Comparison of ENCODE assay signal across 9 cellular contexts in genomic region chr2:70919672-70920366, GRCh38. TPM values are rescaled to one million over a fixed set of nuclear protein-coding genes. Genes with fewer than 3 reads are reported as not detected.
A peak's percentile ranks its signal among the peaks of the same experiment; 100 is the strongest.
DNase-seq lines count a peak whose midpoint lies in the region; ATAC-seq and TF ChIP-seq lines count a peak whose summit lies in the region.
"Had no signal": no experiment of that assay in that cellular context is flagged by ENCODE, and none has a peak within 500 bp of the region (broad histone marks: within the 10 kb centered on the region; RNA-seq: fewer than 3 reads in every experiment).

No MANE protein-coding gene starts in this region.

- H3K27me3 ChIP-seq in H9 (ENCODE audit: insufficient read depth, low read length): no peaks in the 10 kb centered on the region
- H3K27me3 ChIP-seq in colonic mucosa: no peaks in the 10 kb centered on the region
- H3K27me3 ChIP-seq in right lobe of liver: no peaks in the 10 kb centered on the region

- no peaks in the 10 kb centered on the region for H3K36me3 ChIP-seq in colonic mucosa
- H3K36me3 ChIP-seq in right lobe of liver: no peaks in the 10 kb centered on the region

- H3K79me1 ChIP-seq in H9 (ENCODE audit: insufficient read depth, low read depth, low read length, poor library complexity, severe bottlenecking): no peaks in the 10 kb centered on the region

- no peak overlapping the region for H2BK15ac ChIP-seq in H9 (ENCODE audit: low read depth, low read length)

- H3K27me3 Mint-ChIP-seq in H9 (ENCODE audit: low read depth): peaks cover 59% of the 10 kb centered on the region
- H3K27me3 Mint-ChIP-seq in activated CD4-positive, alpha-beta T cell treated with anti-CD3 and anti-CD28 coated beads, Interleukin-2, amount 10 ng/mL, durations not matched to agents 24 days and 14 days: peaks cover 28% of the 10 kb centered on the region

- no peak overlapping the region for H2AK5ac ChIP-seq in H9 (ENCODE audit: insufficient read length, low read length)

- no peak overlapping the region for H3T11ph ChIP-seq in H9 (ENCODE audit: low read length)

- H3K4me1 ChIP-seq in H9 (ENCODE audit: insufficient read depth, low read length): no peaks in the 10 kb centered on the region
- H3K4me1 ChIP-seq in colonic mucosa: no peaks in the 10 kb centered on the region
- H3K4me1 ChIP-seq in right lobe of liver: no peaks in the 10 kb centered on the region

- no peaks in the 10 kb centered on the region for H3K23me2 ChIP-seq in H9 (ENCODE audit: insufficient read length, low read depth, low read length, poor library complexity, severe bottlenecking)

- TF ChIP-seq POLR2A in right lobe of liver (IDR thresholded peaks at IDR 0.05): no peak

- ATAC-seq in right lobe of liver (peak; percentile 94 to 99 (median 98)), GM21825 (IDR thresholded peaks at IDR 0.05; ENCODE audit: unreplicated experiment) (no peak)

- no peaks in the 10 kb centered on the region for H3K9me3 Mint-ChIP-seq in H9
- no peaks in the 10 kb centered on the region for H3K9me3 Mint-ChIP-seq in activated CD4-positive, alpha-beta T cell treated with anti-CD3 and anti-CD28 coated beads, Interleukin-2, amount 10 ng/mL, durations not matched to agents 24 days and 14 days

- intact Hi-C loops in activated CD4-positive, alpha-beta T cell treated with anti-CD3 and anti-CD28 coated beads, Interleukin-2, amount 10 ng/mL, durations not matched to agents 24 days and 14 days (cut with micrococcal nuclease): loop anchor here (1.0 to 2.0 kb wide), 3 partner anchors 49 to 131 kb away; no protein-coding TSS in a partner anchor
- intact Hi-C loops in colonic mucosa (cut with DNase I) (loop anchor here (1.0 kb wide), 1 partner anchor 49 kb away; no protein-coding TSS in a partner anchor), right lobe of liver (cut with DNase I) (loop anchor here (10.0 kb wide), 1 partner anchor 45 kb away; no protein-coding TSS in a partner anchor)

- H3K18ac ChIP-seq in H9 (ENCODE audit: insufficient read length, low read depth, low read length): no peak overlapping the region

- WGBS in H9 (ENCODE audit: extremely low coverage, insufficient read length, low lambda C conversion rate): no CpG with 5 or more reads among the region's 16 CpGs
- WGBS in right lobe of liver (ENCODE audit: insufficient coverage, low coverage, low lambda C conversion rate, missing lambda C conversion rate): 28% methylated on average over 13 of the region's 16 CpGs

- no peaks in the 10 kb centered on the region for H4K20me1 ChIP-seq in H9 (ENCODE audit: control insufficient read depth, insufficient read depth, insufficient read length)

- H4K5ac ChIP-seq in H9 (ENCODE audit: insufficient read length, low read depth, low read length): no peak overlapping the region

- no peak overlapping the region for H2BK5ac ChIP-seq in H9 (ENCODE audit: insufficient read length, low read length)

- H4K91ac ChIP-seq in H9 (ENCODE audit: insufficient read length, low read depth, low read length): no peak overlapping the region

- no peak overlapping the region for H3K9ac ChIP-seq in H9 (ENCODE audit: extremely low read depth, insufficient read length, low read length)
- no peak overlapping the region for H3K9ac ChIP-seq in colonic mucosa (ENCODE audit: low read depth in 2 of 2, low read length in 2 of 2)

- H3K4me1 Mint-ChIP-seq in H9: peaks cover 14 to 19% of the 10 kb centered on the region in 2 experiments
- peaks cover 2% of the 10 kb centered on the region for H3K4me1 Mint-ChIP-seq in activated CD4-positive, alpha-beta T cell treated with anti-CD3 and anti-CD28 coated beads, Interleukin-2, amount 10 ng/mL, durations not matched to agents 24 days and 14 days

- no peak overlapping the region for H2AFZ ChIP-seq in H9 (ENCODE audit: low read length)

- no peak overlapping the region for H3K4me2 ChIP-seq in H9 (ENCODE audit: insufficient read depth, insufficient read length, low read length)

- DNase-seq in COR-L47 (lab: John Stamatoyannopoulos, UW) (peak; percentile 60), H9 (peak; percentile 90), NCI-H510A treated with DMSO at 0.1 percent for 48 hours (lab: John Stamatoyannopoulos, UW) (peak; percentile 85), colonic mucosa (peak; percentile 83), right lobe of liver (peak; percentile 79 to 83 (median 80))
- DNase-seq in activated CD4-positive, alpha-beta T cell treated with anti-CD3 and anti-CD28 coated beads, Interleukin-2, amount 10 ng/mL, durations not matched to agents 24 days and 14 days: peak; percentile 93
- DNase-seq in stimulated activated CD4-positive, alpha-beta T cell treated with anti-CD3 and anti-CD28 coated beads, TNF-alpha, amount 100 ng/mL, for 48 hours (ENCODE audit: low read depth in 3 of 3): peak; percentile 54 to 61 (median 54)

- H3K4ac ChIP-seq in H9 (ENCODE audit: low read depth, low read length): no peak overlapping the region

- H3K23ac ChIP-seq in H9 (ENCODE audit: insufficient read length, low read depth, low read length): no peak overlapping the region

- H3K27ac Mint-ChIP-seq in H9: no peak overlapping the region
- H3K27ac Mint-ChIP-seq in activated CD4-positive, alpha-beta T cell treated with anti-CD3 and anti-CD28 coated beads, Interleukin-2, amount 10 ng/mL, durations not matched to agents 24 days and 14 days: no peak overlapping the region

- H3K9me3 ChIP-seq in H9 (ENCODE audit: control insufficient read depth, low read depth, low read length): no peaks in the 10 kb centered on the region
- no peaks in the 10 kb centered on the region for H3K9me3 ChIP-seq in colonic mucosa
- H3K9me3 ChIP-seq in right lobe of liver: no peaks in the 10 kb centered on the region

- H2BK20ac ChIP-seq in H9 (ENCODE audit: low read depth, low read length, poor library complexity, severe bottlenecking): no peak overlapping the region

- H3K36me3 Mint-ChIP-seq in H9 (ENCODE audit: insufficient read depth in 1 of 3, low read depth in 3 of 3): no peaks in the 10 kb centered on the region
- no peaks in the 10 kb centered on the region for H3K36me3 Mint-ChIP-seq in activated CD4-positive, alpha-beta T cell treated with anti-CD3 and anti-CD28 coated beads, Interleukin-2, amount 10 ng/mL, durations not matched to agents 24 days and 14 days (ENCODE audit: low read depth)

- no peak overlapping the region for H3K4me3 Mint-ChIP-seq in H9
- H3K4me3 Mint-ChIP-seq in activated CD4-positive, alpha-beta T cell treated with anti-CD3 and anti-CD28 coated beads, Interleukin-2, amount 10 ng/mL, durations not matched to agents 24 days and 14 days: no peak overlapping the region

- H2BK12ac ChIP-seq in H9 (ENCODE audit: insufficient read length, low read depth, low read length): no peak overlapping the region

- no peak overlapping the region for H2BK120ac ChIP-seq in H9 (ENCODE audit: low read depth, low read length, poor library complexity, severe bottlenecking)

- no peak overlapping the region for H4K8ac ChIP-seq in H9 (replicated peaks; ENCODE audit: insufficient read length, low read depth, low read length)

- peak; percentile 94 for TF ChIP-seq CTCF in H9 (conservative IDR thresholded peaks at IDR 0.05)
- TF ChIP-seq CTCF in colonic mucosa (IDR thresholded peaks at IDR 0.05): peak; percentile 95
- TF ChIP-seq CTCF in right lobe of liver (IDR thresholded peaks at IDR 0.05): peak; percentile 84 to 94 (median 91)

- H3K14ac ChIP-seq in H9 (ENCODE audit: insufficient read depth, low read length): no peak overlapping the region

- H3K27ac ChIP-seq in H9 (ENCODE audit: insufficient read length, low read depth, low read length) (no peak overlapping the region), colonic mucosa (no peak overlapping the region), right lobe of liver (no peak overlapping the region)

- no peaks in the 10 kb centered on the region for H3K79me2 ChIP-seq in H9 (ENCODE audit: insufficient read depth, low read length)

- H3K56ac ChIP-seq in H9 (ENCODE audit: insufficient read length, low read depth, low read length): no peak overlapping the region

- no peak overlapping the region for H3K4me3 ChIP-seq in colonic mucosa
- H3K4me3 ChIP-seq in right lobe of liver: no peak overlapping the region

RNA-seq across cellular contexts. Expression of gene ATP6V1B1, which starts 15.9 kb away (rescaled TPM):
- not detected in 2 replicates for total RNA-seq in H9 (2021)
- not detected in 2 replicates for total RNA-seq in activated CD4-positive, alpha-beta T cell treated with anti-CD3 and anti-CD28 coated beads, Interleukin-2, amount 10 ng/mL, durations not matched to agents 24 days and 14 days
- total RNA-seq in colonic mucosa: not detected
- under 1 TPM in 1 of 6 experiments, not detected in 5; 0.44 TPM for total RNA-seq in right lobe of liver
- total RNA-seq: T-helper 2 cell treated with Interferon-gamma antibody and Interleukin-4, amounts not matched to agents 100 ng/mL and 5 ng/mL, for 36 hours had no signal

RNA-seq across cellular contexts. Expression of gene VAX2, which starts 19.4 kb away (rescaled TPM):
- total RNA-seq in H9 (2021): not detected in 2 replicates
- not detected in 2 replicates for total RNA-seq in activated CD4-positive, alpha-beta T cell treated with anti-CD3 and anti-CD28 coated beads, Interleukin-2, amount 10 ng/mL, durations not matched to agents 24 days and 14 days
- not detected for total RNA-seq in colonic mucosa
- total RNA-seq in right lobe of liver: not detected
- total RNA-seq: T-helper 2 cell treated with Interferon-gamma antibody and Interleukin-4, amounts not matched to agents 100 ng/mL and 5 ng/mL, for 36 hours had no signal

RNA-seq across cellular contexts. Expression of gene ANKRD53, which starts 58.6 kb away (rescaled TPM):
- total RNA-seq in H9 (2021) (0.28 and 0.88 TPM in 2 replicates), colonic mucosa (under 1 TPM in 1 of 2 donors, not detected in 1; 0.40 TPM), right lobe of liver (under 1 TPM in 5 of 6 experiments, not detected in 1; 0.25 to 0.93 (median 0.50) TPM)
- not detected in 2 replicates for total RNA-seq in activated CD4-positive, alpha-beta T cell treated with anti-CD3 and anti-CD28 coated beads, Interleukin-2, amount 10 ng/mL, durations not matched to agents 24 days and 14 days
- total RNA-seq: T-helper 2 cell treated with Interferon-gamma antibody and Interleukin-4, amounts not matched to agents 100 ng/mL and 5 ng/mL, for 36 hours had no signal
